In genomic region chr12:95318071-95318545, GRCh38 we compare ENCODE assay signal across 1 cellular context.
TF ChIP-seq lines count a peak whose summit lies in the region.

No MANE protein-coding gene starts in this region.

TF ChIP-seq in GM23338, 12 proteins besides CTCF, POLR2A, EP300 and RAD21 (continued from another document):
- TF ChIP-seq REST (IDR thresholded peaks at IDR 0.05; ENCODE audit: unreplicated experiment) = no peak
- TF ChIP-seq JUNB (IDR thresholded peaks at IDR 0.05; ENCODE audit: unreplicated experiment) = no peak
- no peak for TF ChIP-seq ZNF114 (CRISPR knock-in tag; IDR thresholded peaks at IDR 0.05)
- no peak for TF ChIP-seq NANOG (IDR thresholded peaks at IDR 0.05; ENCODE audit: borderline replicate concordance)
- TF ChIP-seq STAT1 (IDR thresholded peaks at IDR 0.05; ENCODE audit: unreplicated experiment) = no peak
- TF ChIP-seq EZH2phosphoT487 (IDR thresholded peaks at IDR 0.05; ENCODE audit: unreplicated experiment) = no peak
- no peak for TF ChIP-seq EZH2 (IDR thresholded peaks at IDR 0.05; ENCODE audit: low read depth, unreplicated experiment)
- no peak for TF ChIP-seq ETS1 (IDR thresholded peaks at IDR 0.05)
- no peak for TF ChIP-seq CREB1 (CRISPR knock-in tag; IDR thresholded peaks at IDR 0.05; ENCODE audit: low read depth)
- no peak for TF ChIP-seq ZNF331 (CRISPR knock-in tag; IDR thresholded peaks at IDR 0.05; ENCODE audit: low read depth)
TF ChIP-seq in GM23338: peak in this region for 0.
